ENCODE assay signal across 8 cellular contexts in the genomic region with DNA sequence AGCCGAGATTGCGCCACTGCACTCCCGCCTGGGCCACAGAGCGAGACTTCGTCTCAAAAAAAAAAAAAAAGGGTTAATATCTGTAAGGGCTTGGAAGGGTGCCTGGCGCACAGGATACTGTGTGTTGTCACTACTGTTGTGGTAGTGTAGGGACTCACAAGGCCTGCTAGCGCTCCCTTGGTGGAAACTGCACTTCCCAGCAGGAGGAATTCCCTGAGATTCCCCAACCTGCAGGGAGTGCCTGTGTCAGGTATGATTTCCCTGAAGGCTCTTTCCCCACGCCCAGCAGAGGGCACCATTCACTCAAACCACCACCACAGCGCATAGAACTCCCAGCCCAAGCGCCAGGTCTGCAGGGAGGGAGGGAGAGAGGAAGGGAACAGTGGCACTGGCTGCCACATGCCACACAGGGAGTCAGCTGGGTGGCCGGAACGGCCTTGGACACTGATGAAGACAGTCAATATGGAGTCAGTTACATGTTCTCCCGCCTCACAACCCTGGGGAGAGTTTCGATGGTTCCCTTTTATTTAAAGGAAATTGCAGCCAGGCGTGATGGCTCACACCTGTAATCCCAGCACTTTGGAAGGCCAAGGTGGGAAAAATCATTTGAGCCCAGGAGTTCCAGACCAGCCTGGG. TPM values are rescaled to one million over a fixed set of nuclear protein-coding genes. Genes with fewer than 3 reads are reported as not detected.
DNase-seq lines count a peak whose midpoint lies in the region; ATAC-seq and TF ChIP-seq lines count a peak whose summit lies in the region.

No MANE protein-coding gene starts in this region.

- CTCF ChIA-PET in Caco-2 (lab: Charles Lee), result interaction anchor here (0.6 to 1.5 kb wide), 4 partner anchors 31 to 175 kb away, joined by 3 to 6 read pairs (median 3); a partner anchor contains a TSS
- CTCF ChIA-PET in activated CD8-positive, alpha-beta memory T cell treated with anti-CD3 and anti-CD28 coated beads, Interleukin-2, amount 10 ng/mL, durations not matched to agents 7 days and 5 days (lab: Charles Lee), result no interaction called here
- CTCF ChIA-PET in naive thymus-derived CD4-positive, alpha-beta T cell (lab: Charles Lee), result no interaction called here

- ATAC-seq in activated CD8-positive, alpha-beta memory T cell treated with anti-CD3 and anti-CD28 coated beads, Interleukin-2, amount 10 ng/mL, durations not matched to agents 7 days and 5 days, result peak; percentile 70
- ATAC-seq in naive thymus-derived CD4-positive, alpha-beta T cell, result peak; percentile 72
- peak; percentile 67 for ATAC-seq in stimulated activated naive CD8-positive, alpha-beta T cell treated with anti-CD3 and anti-CD28 coated beads, Interleukin-15, Interleukin-2, amounts not matched to agents 100 U/mL and 50 U/mL, for 24 hours
- no peak for ATAC-seq in GM21381 (IDR thresholded peaks at IDR 0.05; ENCODE audit: unreplicated experiment)

- H3K27me3 ChIP-seq in Caco-2 (replicated peaks; ENCODE audit: control insufficient read depth, insufficient read depth, low read length), result no peaks in the 10 kb centered on the region
- no peaks in the 10 kb centered on the region for H3K27me3 ChIP-seq in naive thymus-derived CD4-positive, alpha-beta T cell (ENCODE audit: control insufficient read depth in 2 of 2, insufficient read depth in 2 of 2, low read length in 2 of 2)

- no peaks in the 10 kb centered on the region for H3K36me3 Mint-ChIP-seq in Caco-2 (ENCODE audit: insufficient read depth, unreplicated experiment)
- no peaks in the 10 kb centered on the region for H3K36me3 Mint-ChIP-seq in activated CD8-positive, alpha-beta memory T cell treated with anti-CD3 and anti-CD28 coated beads, Interleukin-2, amount 10 ng/mL, durations not matched to agents 7 days and 5 days
- H3K36me3 Mint-ChIP-seq in naive thymus-derived CD4-positive, alpha-beta T cell, result no peaks in the 10 kb centered on the region

- peak overlapping the region; percentile 49 for H3K27ac Mint-ChIP-seq in Caco-2 (ENCODE audit: unreplicated experiment)
- H3K27ac Mint-ChIP-seq in activated CD8-positive, alpha-beta memory T cell treated with anti-CD3 and anti-CD28 coated beads, Interleukin-2, amount 10 ng/mL, durations not matched to agents 7 days and 5 days, result no peak overlapping the region
- no peak overlapping the region for H3K27ac Mint-ChIP-seq in naive thymus-derived CD4-positive, alpha-beta T cell

- H3K4me3 Mint-ChIP-seq in Caco-2 (ENCODE audit: unreplicated experiment), result no peak overlapping the region
- no peak overlapping the region for H3K4me3 Mint-ChIP-seq in activated CD8-positive, alpha-beta memory T cell treated with anti-CD3 and anti-CD28 coated beads, Interleukin-2, amount 10 ng/mL, durations not matched to agents 7 days and 5 days
- H3K4me3 Mint-ChIP-seq in naive thymus-derived CD4-positive, alpha-beta T cell, result no peak overlapping the region

- H3K9me3 ChIP-seq in Caco-2, result no peaks in the 10 kb centered on the region
- no peaks in the 10 kb centered on the region for H3K9me3 ChIP-seq in naive thymus-derived CD4-positive, alpha-beta T cell (ENCODE audit: control insufficient read depth in 2 of 3, low read length in 3 of 3)

- no peaks in the 10 kb centered on the region for H3K27me3 Mint-ChIP-seq in Caco-2 (ENCODE audit: insufficient read depth, unreplicated experiment)
- H3K27me3 Mint-ChIP-seq in activated CD8-positive, alpha-beta memory T cell treated with anti-CD3 and anti-CD28 coated beads, Interleukin-2, amount 10 ng/mL, durations not matched to agents 7 days and 5 days, result peaks cover 5% of the 10 kb centered on the region
- no peaks in the 10 kb centered on the region for H3K27me3 Mint-ChIP-seq in naive thymus-derived CD4-positive, alpha-beta T cell

- peaks cover 21% of the 10 kb centered on the region for H3K4me1 Mint-ChIP-seq in Caco-2 (ENCODE audit: low read depth, unreplicated experiment)
- H3K4me1 Mint-ChIP-seq in activated CD8-positive, alpha-beta memory T cell treated with anti-CD3 and anti-CD28 coated beads, Interleukin-2, amount 10 ng/mL, durations not matched to agents 7 days and 5 days, result no peaks in the 10 kb centered on the region
- H3K4me1 Mint-ChIP-seq in naive thymus-derived CD4-positive, alpha-beta T cell, result peaks cover 0 to 4% (median 0%) of the 10 kb centered on the region in 7 donors

- peaks cover 19% of the 10 kb centered on the region for H3K4me1 ChIP-seq in Caco-2
- no peaks in the 10 kb centered on the region for H3K4me1 ChIP-seq in naive thymus-derived CD4-positive, alpha-beta T cell (ENCODE audit: control insufficient read depth in 2 of 2, insufficient read depth in 2 of 2, low read length in 2 of 2)

- intact Hi-C loops in Caco-2 (cut with micrococcal nuclease; ENCODE audit: unreplicated experiment), result loop anchor here (1.0 to 2.0 kb wide), 8 partner anchors 28 to 176 kb away; a partner anchor contains a TSS
- intact Hi-C loops in naive thymus-derived CD4-positive, alpha-beta T cell (cut with micrococcal nuclease), result loop anchor here (1.0 to 5.0 kb wide), 4 partner anchors 96 to 418 kb away; a partner anchor contains a TSS

- H3K27ac ChIP-seq in naive thymus-derived CD4-positive, alpha-beta T cell (ENCODE audit: low read depth, low read length), result no peak overlapping the region

- H3K4me3 ChIP-seq in Caco-2 (ENCODE audit: low read depth, low read length) (no peak overlapping the region), epithelial cell of proximal tubule (ENCODE audit: low read depth, low read length) (no peak overlapping the region)
- no peak overlapping the region for H3K4me3 ChIP-seq in naive thymus-derived CD4-positive, alpha-beta T cell (ENCODE audit: low read length)

- POLR2A ChIA-PET in Caco-2 (lab: Charles Lee), result no interaction called here
- POLR2A ChIA-PET in naive thymus-derived CD4-positive, alpha-beta T cell (lab: Charles Lee), result no interaction called here

- no TSS peak for BruUV-seq in Caco-2 (replicated peaks; lab: Mats Ljungman, UMichigan)

- TF ChIP-seq CTCF in Caco-2 (IDR thresholded peaks at IDR 0.05; ENCODE audit: insufficient read depth in 1 of 2, low read depth in 1 of 2, low read length in 1 of 2, severe bottlenecking in 1 of 2, unreplicated experiment in 1 of 2) (peak; percentile 92 to 97), epithelial cell of proximal tubule (conservative IDR thresholded peaks at IDR 0.05; ENCODE audit: low read depth, low read length) (peak; percentile 97)

- no peaks in the 10 kb centered on the region for H3K36me3 ChIP-seq in Caco-2 (ENCODE audit: control insufficient read depth, insufficient read depth, low read length)
- no peaks in the 10 kb centered on the region for H3K36me3 ChIP-seq in naive thymus-derived CD4-positive, alpha-beta T cell (ENCODE audit: control insufficient read depth in 2 of 3, insufficient read depth in 3 of 3, low read length in 3 of 3)

- peak; percentile 93 to 94 for DNase-seq in Caco-2
- peak in 71 of 76 experiments; percentile 6 to 77 (median 57) for DNase-seq in HUDEP-2 (lab: John Stamatoyannopoulos, UW; ENCODE audit: unreplicated experiment in 76 of 76)
- DNase-seq in NOMO-1 treated with dmso at 0.1 percent for 144 hours (lab: John Stamatoyannopoulos, UW; ENCODE audit: unreplicated experiment), result peak; percentile 34
- peak; percentile 62 for DNase-seq in activated CD8-positive, alpha-beta memory T cell treated with anti-CD3 and anti-CD28 coated beads, Interleukin-2, amount 10 ng/mL, durations not matched to agents 7 days and 5 days
- no peak for DNase-seq in epithelial cell of proximal tubule (ENCODE audit: low read depth)
- peak in 8 of 9 donors; percentile 9 to 66 (median 31) for DNase-seq in naive thymus-derived CD4-positive, alpha-beta T cell
- DNase-seq in stimulated activated naive CD8-positive, alpha-beta T cell treated with anti-CD3 and anti-CD28 coated beads, Interleukin-15, Interleukin-2, amounts not matched to agents 100 U/mL and 50 U/mL, for 24 hours, result peak; percentile 75

- H3K9me3 Mint-ChIP-seq in Caco-2 (ENCODE audit: unreplicated experiment), result no peaks in the 10 kb centered on the region
- no peaks in the 10 kb centered on the region for H3K9me3 Mint-ChIP-seq in activated CD8-positive, alpha-beta memory T cell treated with anti-CD3 and anti-CD28 coated beads, Interleukin-2, amount 10 ng/mL, durations not matched to agents 7 days and 5 days (ENCODE audit: low read depth)
- H3K9me3 Mint-ChIP-seq in naive thymus-derived CD4-positive, alpha-beta T cell, result no peaks in the 10 kb centered on the region

RNA-seq across cellular contexts. Expression of a gene that starts 32.7 kb away (rescaled TPM):
- total RNA-seq in Caco-2 (2022) (712 and 783 TPM in 2 replicates), epithelial cell of proximal tubule (29.2 and 56.8 TPM in 2 replicates)
- total RNA-seq in activated CD8-positive, alpha-beta memory T cell treated with anti-CD3 and anti-CD28 coated beads, Interleukin-2, amount 10 ng/mL, durations not matched to agents 7 days and 5 days, result under 1 TPM; 0.06 to 0.09 TPM
- total RNA-seq in naive thymus-derived CD4-positive, alpha-beta T cell, result 1 to 10 TPM in 2 of 5 experiments, under 1 TPM in 1, not detected in 2; 0.34 to 1.3 (median 1.2) TPM
- polyA plus RNA-seq in naive thymus-derived CD4-positive, alpha-beta T cell, result not detected

RNA-seq across cellular contexts. Expression of a gene that starts 59.2 kb away (rescaled TPM):
- 114 and 144 TPM in 2 replicates for total RNA-seq in Caco-2 (2022)
- total RNA-seq in activated CD8-positive, alpha-beta memory T cell treated with anti-CD3 and anti-CD28 coated beads, Interleukin-2, amount 10 ng/mL, durations not matched to agents 7 days and 5 days, result under 1 TPM in 1 of 2 experiments, not detected in 1; 0.73 TPM
- 91.2 and 174 TPM in 2 replicates for total RNA-seq in epithelial cell of proximal tubule
- total RNA-seq in naive thymus-derived CD4-positive, alpha-beta T cell, result under 1 TPM in 4 of 5 experiments, not detected in 1; 0.24 to 0.78 (median 0.43) TPM
- under 1 TPM in 1 of 2 donors, not detected in 1; 0.68 TPM for polyA plus RNA-seq in naive thymus-derived CD4-positive, alpha-beta T cell

Comparison
In these comparisons a context has a peak if more than half of its experiments do, and no peak if none do; other contexts are left out.
1. RNA of a gene that starts 32.7 kb away (total RNA-seq): 712 to 783 TPM in Caco-2 and 29.2 to 56.8 TPM in epithelial cell of proximal tubule; 0.34 to 1.3 TPM in naive thymus-derived CD4-positive, alpha-beta T cell and 0.06 to 0.09 TPM in activated CD8-positive, alpha-beta memory T cell treated with anti-CD3 and anti-CD28 coated beads, Interleukin-2, amount 10 ng/mL, durations not matched to agents 7 days and 5 days; every median in the first group is over 10 times any median in the second.
2. RNA of a gene that starts 59.2 kb away (total RNA-seq): 91.2 to 174 TPM in epithelial cell of proximal tubule and 114 to 144 TPM in Caco-2; 0.73 TPM in activated CD8-positive, alpha-beta memory T cell treated with anti-CD3 and anti-CD28 coated beads, Interleukin-2, amount 10 ng/mL, durations not matched to agents 7 days and 5 days and 0.24 to 0.78 TPM in naive thymus-derived CD4-positive, alpha-beta T cell; every median in the first group is over 10 times any median in the second.